ENCODE assay signal across 8 cellular contexts in the genomic region with DNA sequence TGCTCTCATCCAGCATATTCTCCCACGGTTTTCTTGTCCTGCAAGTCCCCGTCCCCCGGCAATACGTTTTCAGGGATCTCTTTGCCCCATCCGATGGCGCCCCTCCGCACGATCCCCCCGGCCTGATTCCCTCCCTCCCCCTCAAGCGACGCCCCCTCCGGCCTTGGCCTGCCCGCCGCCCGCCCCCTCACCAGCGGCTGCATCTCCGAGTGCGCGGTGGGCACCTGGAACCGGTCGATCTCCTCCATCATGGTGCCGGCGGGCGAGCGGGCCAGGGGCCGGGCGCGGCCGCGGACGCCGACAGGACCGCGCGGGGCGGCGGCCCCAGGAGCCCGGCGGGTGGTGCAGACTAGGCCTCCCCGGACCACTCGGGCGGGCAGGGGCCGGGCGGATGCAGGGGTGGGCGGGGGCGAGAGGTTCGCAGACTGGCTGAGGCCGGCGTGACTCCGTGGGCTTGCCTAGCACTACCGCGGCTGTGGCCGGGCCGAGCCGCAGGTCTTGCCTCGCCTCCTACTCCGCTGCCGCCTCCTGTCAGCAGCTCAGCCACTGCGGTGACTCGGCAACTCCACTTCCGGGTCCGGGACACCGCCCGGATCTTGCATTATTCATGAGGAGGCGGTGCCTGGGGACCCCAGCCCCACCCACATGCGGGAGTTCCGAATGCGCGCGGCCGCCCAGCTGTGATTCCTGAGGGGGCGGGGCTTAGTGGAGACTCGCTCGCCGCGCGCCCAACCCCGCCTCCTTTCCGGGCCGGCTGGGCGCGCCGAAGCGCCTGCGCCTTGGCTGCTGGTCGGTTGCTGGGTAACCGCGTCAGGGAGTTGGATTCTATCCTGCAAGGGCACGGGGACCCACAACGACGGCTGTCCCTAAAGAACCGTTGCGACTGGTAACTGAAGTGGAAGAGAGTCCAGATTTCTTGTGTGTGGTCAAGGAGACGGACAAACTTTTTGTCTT.
DNase-seq lines count a peak whose midpoint lies in the region; ATAC-seq and FAIRE-seq lines count a peak whose summit lies in the region.

DNAI1 (plus strand) TSS at position 793 of the 954 bp plus-strand sequence. CDS start 201 bp downstream, outside the sequence.
A gene with protein sequence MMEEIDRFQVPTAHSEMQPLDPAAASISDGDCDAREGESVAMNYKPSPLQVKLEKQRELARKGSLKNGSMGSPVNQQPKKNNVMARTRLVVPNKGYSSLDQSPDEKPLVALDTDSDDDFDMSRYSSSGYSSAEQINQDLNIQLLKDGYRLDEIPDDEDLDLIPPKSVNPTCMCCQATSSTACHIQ (minus strand): TSS at position 558 of the 954 bp plus-strand sequence. CDS start 307 bp downstream, at position 251.

- H3K9me3 ChIP-seq in BLaER1, result no peaks in the 10 kb centered on the region

- peaks cover 45% of the 10 kb centered on the region for H4K20me1 ChIP-seq in BLaER1

- peak; percentile 60 for DNase-seq in NCI-H524 treated with DMSO at 0.1 percent for 48 hours (lab: John Stamatoyannopoulos, UW)
- peak; percentile 99 for DNase-seq in activated CD4-positive, alpha-beta T cell treated with anti-CD3 and anti-CD28 coated beads for 48 hours
- peak; percentile 97 for DNase-seq in kidney glomerular epithelial cell (lab: John Stamatoyannopoulos, UW)
- DNase-seq in stimulated activated CD4-positive, alpha-beta T cell treated with anti-CD3 and anti-CD28 coated beads, Interleukin-1b, Interleukin-23, amount 100 ng/mL, for 1 hour (ENCODE audit: low read depth in 2 of 2), result peak; percentile 98

- ATAC-seq in GM19324 (IDR thresholded peaks at IDR 0.05; ENCODE audit: low FRiP score, unreplicated experiment) (peak; percentile 98), HG03460 (IDR thresholded peaks at IDR 0.05; ENCODE audit: unreplicated experiment) (peak; percentile 97)

- H3K4me2 ChIP-seq in BLaER1, result peak within 1 kb of the TSS; percentile 91

- H3K27me3 ChIP-seq in BLaER1, result no peaks in the 10 kb centered on the region

- peaks cover 57% of the 10 kb centered on the region for H3K4me1 ChIP-seq in BLaER1

- H3K27ac ChIP-seq in BLaER1, result peak within 1 kb of the TSS; percentile 74

- FAIRE-seq in colon (lab: Jason Lieb, UNC), result peak; percentile 82

- H3K4me3 ChIP-seq in BLaER1, result peak within 1 kb of the TSS; percentile 76

- peak within 1 kb of the TSS; percentile 80 for H3K9ac ChIP-seq in BLaER1

- no peaks in the 10 kb centered on the region for H3K36me3 ChIP-seq in BLaER1

Comparison
In these comparisons a context has a peak if more than half of its experiments do, and no peak if none do; other contexts are left out.
1. Peak in every context shown above with its lines: DNase-seq, ATAC-seq, H3K4me3 ChIP-seq and H3K27ac ChIP-seq.